ENCODE assay signal across 26 cellular contexts in genomic region chr17:20703781-20704180, GRCh38.
"Had no signal": no experiment of that assay in that cellular context is flagged by ENCODE, and none has a peak within 500 bp of the region (broad histone marks: within the 10 kb centered on the region; RNA-seq: fewer than 3 reads in every experiment).

No MANE protein-coding gene starts in this region.

- H3K27ac Mint-ChIP-seq: dendritic cell treated with granulocyte-macrophage colony-stimulating factor and Interleukin-4, amounts not matched to agents 40 ng/mL and 50 ng/mL, for 4 days; effector memory CD8-positive, alpha-beta T cell; endodermal cell had no signal

- H3K36me3 ChIP-seq: colonic mucosa, esophagus squamous epithelium, gastrocnemius medialis, heart right ventricle, left ventricle myocardium inferior, lower lobe of right lung had no signal

- H3K27me3 ChIP-seq: colonic mucosa, esophagus squamous epithelium, gastrocnemius medialis had no signal

- H3K9me3 Mint-ChIP-seq: dendritic cell treated with granulocyte-macrophage colony-stimulating factor and Interleukin-4, amounts not matched to agents 40 ng/mL and 50 ng/mL, for 4 days had no signal

- ATAC-seq: effector memory CD8-positive, alpha-beta T cell; esophagus mucosa; gastrocnemius medialis; heart right ventricle; left colon; left lobe of liver; lower lobe of right lung had no signal

- H3K4me3 ChIP-seq: colonic mucosa, esophagus squamous epithelium, gastrocnemius medialis, heart right ventricle, left ventricle myocardium inferior, lower lobe of right lung had no signal

- H3K4me3 Mint-ChIP-seq: dendritic cell treated with granulocyte-macrophage colony-stimulating factor and Interleukin-4, amounts not matched to agents 40 ng/mL and 50 ng/mL, for 4 days; effector memory CD8-positive, alpha-beta T cell; endodermal cell had no signal

- DNase-seq: colonic mucosa; cortex of kidney; effector CD8-positive, alpha-beta T cell; effector memory CD8-positive, alpha-beta T cell; endodermal cell; erythroblast; esophagus squamous epithelium; foreskin fibroblast; foreskin melanocyte; gastrocnemius medialis; glutamatergic neuron; head of caudate nucleus; heart right ventricle; hippocampal formation; islet precursor cell; kidney; kidney glomerular epithelial cell; left colon; left ventricle myocardium inferior; lower lobe of right lung; mesenchymal stem cell; midbrain had no signal

- H3K4me1 ChIP-seq: colonic mucosa, gastrocnemius medialis, heart right ventricle, left ventricle myocardium inferior, lower lobe of right lung had no signal

- H3K27ac ChIP-seq: colonic mucosa, epithelial cell of prostate, esophagus squamous epithelium, gastrocnemius medialis, heart right ventricle, left ventricle myocardium inferior, lower lobe of right lung had no signal

- H3K9me3 ChIP-seq: colonic mucosa, esophagus squamous epithelium, gastrocnemius medialis, heart right ventricle, left ventricle myocardium inferior, lower lobe of right lung had no signal
